10 cellular contexts compared by ENCODE assay signal in genomic region chr17:73278465-73279453, GRCh38. TPM values are rescaled to one million over a fixed set of nuclear protein-coding genes. Genes with fewer than 3 reads are reported as not detected.
A peak's percentile ranks its signal among the peaks of the same experiment; 100 is the strongest.
DNase-seq lines count a peak whose midpoint lies in the region; ATAC-seq and TF ChIP-seq lines count a peak whose summit lies in the region.
"Had no signal": no experiment of that assay in that cellular context is flagged by ENCODE, and none has a peak within 500 bp of the region (broad histone marks: within the 10 kb centered on the region; RNA-seq: fewer than 3 reads in every experiment).

No MANE protein-coding gene starts in this region.

- H3K4me3 ChIP-seq in SK-N-MC, result peak overlapping the region; percentile 27
- peak overlapping the region; percentile 23 for H3K4me3 ChIP-seq in left ventricle myocardium inferior
- H3K4me3 ChIP-seq in suprapubic skin, result no peak overlapping the region

- H3K36me3 ChIP-seq in SK-N-MC (ENCODE audit: insufficient read depth, low read length) (no peaks in the 10 kb centered on the region), left ventricle myocardium inferior (peaks cover 30% of the 10 kb centered on the region), suprapubic skin (peaks cover 5% of the 10 kb centered on the region)

- no peak for TF ChIP-seq POLR2A in suprapubic skin (IDR thresholded peaks at IDR 0.05)

- 32% methylated on average over 9 of the region's 14 CpGs for whole genome bisulfite sequencing in suprapubic skin

- H3K9me3 ChIP-seq in SK-N-MC (ENCODE audit: low read depth, low read length), result no peaks in the 10 kb centered on the region
- H3K9me3 ChIP-seq in left ventricle myocardium inferior (replicated peaks), result no peaks in the 10 kb centered on the region
- no peaks in the 10 kb centered on the region for H3K9me3 ChIP-seq in suprapubic skin

- DNase-seq in LHCN-M2 (ENCODE audit: low read depth), result peak; percentile 19
- DNase-seq in SK-N-MC (ENCODE audit: low read depth, low spot score), result peak; percentile 35
- DNase-seq in left ventricle myocardium inferior, result peak; percentile 41
- DNase-seq in suprapubic skin (ENCODE audit: low spot score in 2 of 2), result no peak
- DNase-seq in A172 (ENCODE audit: low spot score), result no peak

- H3K27me3 ChIP-seq in left ventricle myocardium inferior (ENCODE audit: low read depth) (no peaks in the 10 kb centered on the region), suprapubic skin (no peaks in the 10 kb centered on the region)

- H3K27ac ChIP-seq in SK-N-MC (peak overlapping the region; percentile 7; the same call in 1 of the 2 replicates), left ventricle myocardium inferior (replicated peaks) (peak overlapping the region; percentile 89), suprapubic skin (peak overlapping the region; percentile 50)
- H3K27ac ChIP-seq: HL-60 had no signal

- TF ChIP-seq CTCF in left ventricle myocardium inferior (IDR thresholded peaks at IDR 0.05; ENCODE audit: borderline replicate concordance) (no peak), suprapubic skin (IDR thresholded peaks at IDR 0.05) (no peak)

- TF ChIP-seq EP300 in suprapubic skin (IDR thresholded peaks at IDR 0.05), result no peak

- ATAC-seq in GM21825 (IDR thresholded peaks at IDR 0.05; ENCODE audit: unreplicated experiment) (no peak), GM21515 (IDR thresholded peaks at IDR 0.05; ENCODE audit: unreplicated experiment) (no peak), HG02798 (IDR thresholded peaks at IDR 0.05; ENCODE audit: poor library complexity, unreplicated experiment) (no peak)

- intact Hi-C loops in left ventricle myocardium inferior (cut with micrococcal nuclease), result no loop called here

- no peak overlapping the region for H3K9ac ChIP-seq in SK-N-MC (ENCODE audit: insufficient read length)

- H3K4me1 ChIP-seq in left ventricle myocardium inferior, result peaks cover 53% of the 10 kb centered on the region
- H3K4me1 ChIP-seq in suprapubic skin, result peaks cover 27% of the 10 kb centered on the region

RNA-seq across cellular contexts. Expression of gene CPSF4L, which starts 17.1 kb away (rescaled TPM):
- total RNA-seq in LHCN-M2 (2014; rRNA removed) (not detected in 2 replicates), left ventricle myocardium inferior (not detected), suprapubic skin (not detected)
- polyA plus RNA-seq in LHCN-M2 (2012), result not detected
- total RNA-seq in A172 (2014; rRNA removed; shearing (Covaris generic)), result not detected in 2 replicates
- polyA plus RNA-seq: neural cell had no signal

RNA-seq across cellular contexts. Expression of gene CDC42EP4, which starts 33.0 kb away (rescaled TPM):
- 20.6 and 24.1 TPM in 2 replicates for total RNA-seq in LHCN-M2 (2014; rRNA removed)
- polyA plus RNA-seq in LHCN-M2 (2012), result 11.0 TPM
- total RNA-seq in left ventricle myocardium inferior, result 34.0 TPM
- 10 to 100 TPM; 60.0 to 86.8 (median 81.5) TPM for total RNA-seq in suprapubic skin
- total RNA-seq in A172 (2014; rRNA removed; shearing (Covaris generic)), result 42.1 and 53.8 TPM in 2 replicates

Comparison
In these comparisons a context has a peak if more than half of its experiments do, and no peak if none do; other contexts are left out.
1. DNase-seq: peak in LHCN-M2 (single experiment), SK-N-MC (single experiment) and left ventricle myocardium inferior (single experiment); none in suprapubic skin (0 of 2) and A172 (single experiment).
2. H3K27ac ChIP-seq: peak in every context shown above with its lines; median percentile 89 in left ventricle myocardium inferior; 50 in suprapubic skin; 7 in SK-N-MC.